21 cellular contexts compared by ENCODE assay signal in the genomic region with DNA sequence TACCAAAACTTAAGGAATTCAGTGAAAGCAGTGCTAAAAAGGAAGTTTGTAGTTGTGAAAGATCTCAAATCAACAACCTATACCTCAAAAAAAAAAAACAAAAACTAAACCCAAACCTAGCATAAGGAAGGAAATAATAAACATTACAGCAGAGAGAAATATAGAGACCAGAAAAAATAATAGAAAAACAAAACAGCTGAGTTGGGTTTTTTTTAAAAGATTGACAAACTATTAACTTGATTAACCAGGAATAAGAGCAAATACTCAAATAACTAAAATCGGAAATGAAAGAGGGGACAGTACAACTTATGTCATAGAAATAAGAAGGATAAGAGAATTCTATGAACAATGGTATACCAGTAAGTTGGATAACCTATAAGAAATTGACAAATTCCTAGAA.
"Had no signal": no experiment of that assay in that cellular context is flagged by ENCODE, and none has a peak within 500 bp of the region (broad histone marks: within the 10 kb centered on the region; RNA-seq: fewer than 3 reads in every experiment).

No MANE protein-coding gene starts in this region.

- DNase-seq: activated B cell treated with CpG ODN at 0.5 μM for 24 hours; activated CD4-positive, alpha-beta T cell treated with anti-CD3 and anti-CD28 coated beads for 48 hours; activated CD8-positive, alpha-beta memory T cell treated with anti-CD3 and anti-CD28 coated beads, Interleukin-2, amount 50 U/mL, for 48 hours; activated naive CD4-positive, alpha-beta T cell treated with anti-CD3 and anti-CD28 coated beads, Interleukin-2, amount 50 U/mL, for 16 hours; effector CD8-positive, alpha-beta T cell; esophagus squamous epithelium; heart right ventricle; immature natural killer cell; left ventricle myocardium superior; naive thymus-derived CD4-positive, alpha-beta T cell; right cardiac atrium; T-cell; T-helper 9 cell; uterus had no signal

- ATAC-seq: heart right ventricle; left ventricle myocardium superior; naive thymus-derived CD4-positive, alpha-beta T cell; right cardiac atrium; SK-N-SH treated with all-trans-retinoic acid at 6 μM for 48 hours; T-cell had no signal

- H3K9me3 ChIP-seq: esophagus squamous epithelium, heart right ventricle, prostate gland, uterus had no signal

- H2AFZ ChIP-seq: neural progenitor cell had no signal

- FAIRE-seq: bronchial epithelial cell, endothelial cell of umbilical vein had no signal

- H3K36me3 ChIP-seq: uterus had no signal

- H3K27me3 ChIP-seq: esophagus squamous epithelium, heart right ventricle, neural progenitor cell, uterus had no signal

- H3K4me1 Mint-ChIP-seq: neural progenitor cell had no signal

- H3K4me1 ChIP-seq: neural progenitor cell had no signal

- H3K9ac ChIP-seq: neural progenitor cell had no signal

- H3K9me3 Mint-ChIP-seq: activated B cell treated with CpG ODN at 0.5 μM for 24 hours; dendritic cell treated with granulocyte-macrophage colony-stimulating factor and Interleukin-4, amounts not matched to agents 40 ng/mL and 50 ng/mL, for 4 days; immature natural killer cell; naive thymus-derived CD4-positive, alpha-beta T cell; neural progenitor cell; T-cell had no signal

- H3K4me3 ChIP-seq: esophagus squamous epithelium, heart right ventricle, neural progenitor cell, prostate gland, skin epidermis, uterus had no signal

- H3K27me3 Mint-ChIP-seq: activated B cell treated with CpG ODN at 0.5 μM for 24 hours; dendritic cell treated with granulocyte-macrophage colony-stimulating factor and Interleukin-4, amounts not matched to agents 40 ng/mL and 50 ng/mL, for 4 days; naive thymus-derived CD4-positive, alpha-beta T cell; T-cell had no signal

- H3K4me3 Mint-ChIP-seq: activated B cell treated with CpG ODN at 0.5 μM for 24 hours; dendritic cell treated with granulocyte-macrophage colony-stimulating factor and Interleukin-4, amounts not matched to agents 40 ng/mL and 50 ng/mL, for 4 days; immature natural killer cell; neural progenitor cell had no signal

- H3K27ac ChIP-seq: esophagus squamous epithelium, heart right ventricle, neural progenitor cell, prostate gland, skin epidermis, uterus had no signal

- H3K27ac Mint-ChIP-seq: activated B cell treated with CpG ODN at 0.5 μM for 24 hours; dendritic cell treated with granulocyte-macrophage colony-stimulating factor and Interleukin-4, amounts not matched to agents 40 ng/mL and 50 ng/mL, for 4 days; neural progenitor cell had no signal

- H3K4me2 ChIP-seq: neural progenitor cell had no signal
